In genomic region chr6:14925627-14926026, GRCh38 we compare ENCODE assay signal across 20 cellular contexts.
A peak's percentile ranks its signal among the peaks of the same experiment; 100 is the strongest.
DNase-seq lines count a peak whose midpoint lies in the region; ATAC-seq and TF ChIP-seq lines count a peak whose summit lies in the region.
"Had no signal": no experiment of that assay in that cellular context is flagged by ENCODE, and none has a peak within 500 bp of the region (broad histone marks: within the 10 kb centered on the region; RNA-seq: fewer than 3 reads in every experiment).

No MANE protein-coding gene starts in this region.

- no peak overlapping the region for H2BK5ac ChIP-seq in IMR-90 (ENCODE audit: low read depth, low read length, poor library complexity, severe bottlenecking)

- in situ Hi-C loops in IMR-90 (cut with MboI; ENCODE audit: low sequenced_read_pairs) (no loop called here), SK-MEL-5 (cut with HindIII; ENCODE audit: low pct_unique_long_range_greater_than_20kb, low sequenced_read_pairs) (no loop called here)

- no peak overlapping the region; the same call in 1 of the 2 replicates for H3K23ac ChIP-seq in IMR-90 (ENCODE audit: low read depth, low read length)

- no TSS peak for BruUV-seq in IMR-90 (replicated peaks; lab: Mats Ljungman, UMichigan)

- 0 out of 3 replicates have a peak overlapping the region, but pooled peaks have one; percentile 54 for H2BK15ac ChIP-seq in IMR-90 (ENCODE audit: low read depth, low read length)

- intact Hi-C loops in IMR-90 (cut with micrococcal nuclease) (loop anchor here (10.0 kb wide), 1 partner anchor 519 kb away; no protein-coding TSS in a partner anchor), uterus (cut with DNase I; ENCODE audit: low total_unique reads) (no loop called here)

- H3K9ac ChIP-seq in IMR-90 (ENCODE audit: low read depth, low read length), result no peak overlapping the region
- H3K9ac ChIP-seq: neural progenitor cell had no signal

- TF ChIP-seq RAD21 in IMR-90 (IDR thresholded peaks at IDR 0.05; ENCODE audit: low read length), result no peak

- no peak overlapping the region for H3K56ac ChIP-seq in IMR-90 (ENCODE audit: extremely low read depth, insufficient read depth, low read length)

- H2AFZ ChIP-seq in IMR-90 (replicated peaks; ENCODE audit: low read length, poor library complexity), result no peak overlapping the region
- H2AFZ ChIP-seq: neural progenitor cell had no signal

- peak overlapping the region; percentile 4; the same call in 1 of the 2 replicates for H3K4ac ChIP-seq in IMR-90 (ENCODE audit: low read depth, low read length)

- POLR2A ChIA-PET in IMR-90 (lab: Charles Lee; ENCODE audit: unreplicated experiment), result no interaction called here

- dilution Hi-C loops in IMR-90 (cut with HindIII; ENCODE audit: low sequenced_read_pairs, unreplicated experiment), result no loop called here

- no peak overlapping the region for H2AK9ac ChIP-seq in IMR-90 (replicated peaks; ENCODE audit: low read depth, low read length, poor library complexity)

- no peak overlapping the region for H3K4me3 ChIP-seq in IMR-90 (ENCODE audit: insufficient read depth, low read depth, low read length)
- H3K4me3 ChIP-seq in fibroblast of villous mesenchyme (ENCODE audit: low read depth, low read length), result no peak overlapping the region
- no peak overlapping the region for H3K4me3 ChIP-seq in skeletal muscle cell (ENCODE audit: low read depth, low read length)
- no peak overlapping the region for H3K4me3 ChIP-seq in uterus
- H3K4me3 ChIP-seq: breast epithelium, neural progenitor cell, sigmoid colon, thyroid gland had no signal

- no peaks in the 10 kb centered on the region for H4K20me1 ChIP-seq in IMR-90 (ENCODE audit: insufficient read depth, low read length)

- no peak overlapping the region; the same call in 1 of the 2 replicates for H4K5ac ChIP-seq in IMR-90 (ENCODE audit: low read depth, low read length)

- peak overlapping the region; percentile 40; the same call in 1 of the 2 replicates for H3K18ac ChIP-seq in IMR-90 (ENCODE audit: low read depth, low read length)

- peak overlapping the region; percentile 63; the same call in 1 of the 2 replicates for H2BK120ac ChIP-seq in IMR-90 (ENCODE audit: low read depth, low read length)

- H4K8ac ChIP-seq in IMR-90 (ENCODE audit: low read depth in 2 of 2, low read length in 2 of 2), result no peak overlapping the region

- no peak overlapping the region for H2AK5ac ChIP-seq in IMR-90 (ENCODE audit: low read depth, low read length)

- H3K9me1 ChIP-seq in IMR-90 (ENCODE audit: insufficient read depth, low read length), result peaks cover 14% of the 10 kb centered on the region

- H3K79me1 ChIP-seq in IMR-90 (ENCODE audit: low read depth in 1 of 2, low read length in 2 of 2), result no peaks in the 10 kb centered on the region

- H3K36me3 ChIP-seq in IMR-90 (ENCODE audit: control insufficient read depth, insufficient read depth, low read length) (no peaks in the 10 kb centered on the region), uterus (no peaks in the 10 kb centered on the region)
- H3K36me3 ChIP-seq: breast epithelium, neural progenitor cell, sigmoid colon, thyroid gland had no signal

- ATAC-seq in IMR-90 (ENCODE audit: low read depth) (peak; percentile 77), GM19351 (IDR thresholded peaks at IDR 0.05; ENCODE audit: unreplicated experiment) (no peak)
- ATAC-seq: HCT116 had no signal

- DNase-seq in IMR-90 (peak; percentile 85), SK-MEL-5 (ENCODE audit: low read depth, low spot score) (peak; percentile 24), fibroblast of villous mesenchyme (ENCODE audit: low read depth) (peak; percentile 59), skeletal muscle cell (ENCODE audit: low read depth) (peak; percentile 31), uterus (no peak), pons (ENCODE audit: low spot score) (no peak)
- DNase-seq: activated CD4-positive, alpha-beta T cell treated with anti-CD3 and anti-CD28 coated beads, Interleukin-2, amount 50 U/mL, for 4 hours; activated T-cell treated with anti-CD3 and anti-CD28 coated beads, Interleukin-2, amount 50 U/mL, for 24 hours; DMS153; NCI-H1694; NCI-H774; sigmoid colon; stimulated activated CD4-positive, alpha-beta T cell treated with anti-CD3 and anti-CD28 coated beads, Interleukin-4, amount 100 ng/mL, for 4 hours; thyroid gland had no signal

- 80% methylated on average over 1 of the region's 3 CpGs; no CpG with 5 or more reads in 1 of the 2 experiments for WGBS in IMR-90 (ENCODE audit: extremely low coverage in 2 of 2, insufficient read length in 1 of 2), 2 experiments

- peak overlapping the region; percentile 30 for H3K4me2 ChIP-seq in IMR-90 (ENCODE audit: low read depth, low read length)

- peaks cover 16% of the 10 kb centered on the region for H3K4me1 ChIP-seq in IMR-90 (ENCODE audit: control insufficient read depth, insufficient read depth, low read length)
- H3K4me1 ChIP-seq in uterus, result no peaks in the 10 kb centered on the region
- H3K4me1 ChIP-seq: breast epithelium had no signal

- CTCF ChIA-PET in IMR-90 (lab: Yijun Ruan, JAX), result no interaction called here

- TF ChIP-seq CTCF in IMR-90 (conservative IDR thresholded peaks at IDR 0.05; ENCODE audit: low read depth, low read length), result no peak
- TF ChIP-seq CTCF in fibroblast of villous mesenchyme (IDR thresholded peaks at IDR 0.05; ENCODE audit: insufficient read depth, low read depth, low read length), result no peak
- TF ChIP-seq CTCF in uterus (IDR thresholded peaks at IDR 0.05), result no peak

- no peak overlapping the region for H4K91ac ChIP-seq in IMR-90 (ENCODE audit: insufficient read depth, low read depth, low read length)

- H2BK20ac ChIP-seq in IMR-90 (ENCODE audit: low read depth, low read length), result peak overlapping the region; percentile 46; the same call in 1 of the 2 replicates

- H3K27ac ChIP-seq in IMR-90 (ENCODE audit: insufficient read depth, low read length) (peak overlapping the region; percentile 27; the same call in 1 of the 2 replicates), uterus (no peak overlapping the region)
- H3K27ac ChIP-seq: breast epithelium, C4-2B, neural progenitor cell, RWPE1, thyroid gland had no signal

- H3K9me3 ChIP-seq in IMR-90 (ENCODE audit: control insufficient read depth, insufficient read depth, low read length), result no peaks in the 10 kb centered on the region
- no peaks in the 10 kb centered on the region for H3K9me3 ChIP-seq in uterus
- H3K9me3 ChIP-seq: breast epithelium, sigmoid colon, thyroid gland had no signal

- H3K27me3 ChIP-seq in IMR-90 (ENCODE audit: control insufficient read depth, insufficient read depth, low read length) (no peaks in the 10 kb centered on the region), uterus (no peaks in the 10 kb centered on the region)
- H3K27me3 ChIP-seq: breast epithelium, neural progenitor cell, sigmoid colon, thyroid gland had no signal

- peak overlapping the region; percentile 5; the same call in 1 of the 2 replicates for H3K14ac ChIP-seq in IMR-90 (replicated peaks; ENCODE audit: low read depth, low read length)

- no peak for TF ChIP-seq POLR2A in IMR-90 (IDR thresholded peaks at IDR 0.05; ENCODE audit: low read depth, low read length)
- TF ChIP-seq POLR2A in uterus (IDR thresholded peaks at IDR 0.05), result no peak

TF ChIP-seq in IMR-90, 13 proteins besides CTCF, POLR2A, EP300 and RAD21:
- TF ChIP-seq MAFK (IDR thresholded peaks at IDR 0.05; ENCODE audit: low read depth, low read length) (no peak), SMC3 (IDR thresholded peaks at IDR 0.05; ENCODE audit: low read depth, low read length) (no peak), RFX5 (IDR thresholded peaks at IDR 0.05; ENCODE audit: low read depth, low read length) (no peak), CHD1 (IDR thresholded peaks at IDR 0.05; ENCODE audit: low read depth, low read length) (no peak), USF2 (IDR thresholded peaks at IDR 0.05; ENCODE audit: low read depth, low read length) (peak; percentile 22; the same call in 1 of the 2 replicates), ELK1 (IDR thresholded peaks at IDR 0.05; ENCODE audit: borderline replicate concordance, low read depth, low read length) (no peak), CEBPB (IDR thresholded peaks at IDR 0.05; ENCODE audit: low read depth, low read length) (peak; percentile 69)

Comparison
In these comparisons a context has a peak if more than half of its experiments do, and no peak if none do; other contexts are left out.
1. DNase-seq: peak in IMR-90 (single experiment), SK-MEL-5 (single experiment), fibroblast of villous mesenchyme (single experiment) and skeletal muscle cell (single experiment); none in uterus (0 of 2) and pons (single experiment).